In the genomic region with DNA sequence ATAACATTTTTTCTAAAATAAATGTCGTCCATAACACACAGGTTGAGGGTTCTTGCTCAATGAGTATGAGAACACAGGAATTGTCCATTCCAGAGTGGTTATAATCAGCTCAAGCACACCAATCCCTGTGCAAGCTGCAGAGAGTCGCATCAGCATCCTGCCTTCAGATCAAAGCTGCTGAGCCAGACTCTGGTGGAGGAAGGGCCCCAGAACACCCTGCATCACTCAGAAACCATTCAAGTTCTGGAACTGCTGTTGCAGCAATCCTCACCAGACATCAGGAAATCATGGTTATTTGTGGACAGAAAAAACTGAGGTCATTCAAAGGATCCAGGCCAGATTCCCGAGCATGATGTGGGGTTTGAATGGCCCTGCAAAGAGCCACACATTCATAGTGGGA, we compare ENCODE assay signal across 1 cellular context.
TF ChIP-seq lines count a peak whose summit lies in the region.

No MANE protein-coding gene starts in this region.

TF ChIP-seq in HepG2, 621 proteins besides CTCF, POLR2A, EP300 and RAD21 (continued from another document):
- TF ChIP-seq, protein P1, sequence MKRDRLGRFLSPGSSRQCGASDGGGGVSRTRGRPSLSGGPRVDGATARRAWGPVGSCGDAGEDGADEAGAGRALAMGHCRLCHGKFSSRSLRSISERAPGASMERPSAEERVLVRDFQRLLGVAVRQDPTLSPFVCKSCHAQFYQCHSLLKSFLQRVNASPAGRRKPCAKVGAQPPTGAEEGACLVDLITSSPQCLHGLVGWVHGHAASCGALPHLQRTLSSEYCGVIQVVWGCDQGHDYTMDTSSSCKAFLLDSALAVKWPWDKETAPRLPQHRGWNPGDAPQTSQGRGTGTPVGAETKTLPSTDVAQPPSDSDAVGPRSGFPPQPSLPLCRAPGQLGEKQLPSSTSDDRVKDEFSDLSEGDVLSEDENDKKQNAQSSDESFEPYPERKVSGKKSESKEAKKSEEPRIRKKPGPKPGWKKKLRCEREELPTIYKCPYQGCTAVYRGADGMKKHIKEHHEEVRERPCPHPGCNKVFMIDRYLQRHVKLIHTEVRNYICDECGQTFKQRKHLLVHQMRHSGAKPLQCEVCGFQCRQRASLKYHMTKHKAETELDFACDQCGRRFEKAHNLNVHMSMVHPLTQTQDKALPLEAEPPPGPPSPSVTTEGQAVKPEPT (CRISPR knock-in tag; IDR thresholded peaks at IDR 0.05; ENCODE audit: low read depth) = no peak
- TF ChIP-seq TBX2 (CRISPR knock-in tag; IDR thresholded peaks at IDR 0.05; ENCODE audit: borderline replicate concordance) = no peak
- TF ChIP-seq SRY (CRISPR knock-in tag; IDR thresholded peaks at IDR 0.05) = no peak
- no peak for TF ChIP-seq ZNF468 (CRISPR knock-in tag; IDR thresholded peaks at IDR 0.05)
- TF ChIP-seq GATAD2A (CRISPR knock-in tag; IDR thresholded peaks at IDR 0.05) = no peak
- TF ChIP-seq ZNF460 (CRISPR knock-in tag; IDR thresholded peaks at IDR 0.05; ENCODE audit: borderline replicate concordance) = no peak
- no peak for TF ChIP-seq STAG1 (CRISPR knock-in tag; IDR thresholded peaks at IDR 0.05)
- TF ChIP-seq JUND (CRISPR knock-in tag; IDR thresholded peaks at IDR 0.05) = no peak
- no peak for TF ChIP-seq CEBPG (CRISPR knock-in tag; IDR thresholded peaks at IDR 0.05)
- TF ChIP-seq ZNF576 (CRISPR knock-in tag; IDR thresholded peaks at IDR 0.05) = no peak
- TF ChIP-seq ZNF770 (CRISPR knock-in tag; IDR thresholded peaks at IDR 0.05) = no peak
- TF ChIP-seq GATAD1 (CRISPR knock-in tag; IDR thresholded peaks at IDR 0.05) = no peak
